9 cellular contexts compared by ENCODE assay signal in the genomic region with DNA sequence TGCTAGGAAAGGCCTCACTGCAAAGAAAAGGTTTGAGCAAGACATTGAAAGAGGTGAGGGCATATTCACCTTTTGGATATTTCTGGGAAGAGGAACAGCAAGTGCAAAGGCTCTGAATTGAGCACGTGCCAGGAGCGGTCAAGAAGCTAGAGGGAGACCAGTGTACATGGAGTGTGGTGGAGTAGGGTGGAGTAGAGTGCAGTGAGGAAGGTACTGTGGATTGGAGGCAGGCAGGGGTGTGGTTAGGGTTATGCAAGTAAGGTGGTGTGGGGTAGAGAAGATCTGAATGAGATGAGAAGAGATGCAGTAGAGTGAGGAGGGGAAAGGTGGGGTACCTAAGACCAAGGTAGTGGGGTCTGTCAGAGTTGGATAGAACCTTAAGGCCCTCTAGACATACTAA.
"Had no signal": no experiment of that assay in that cellular context is flagged by ENCODE, and none has a peak within 500 bp of the region (broad histone marks: within the 10 kb centered on the region; RNA-seq: fewer than 3 reads in every experiment).

No MANE protein-coding gene starts in this region.

- H3K4me3 Mint-ChIP-seq: HFFc6, IgD-negative memory B cell had no signal

- H3K4me1 Mint-ChIP-seq: IgD-negative memory B cell had no signal

- H3K27ac Mint-ChIP-seq: HFFc6 had no signal

- ATAC-seq: HCT116, HepG2 had no signal

- H3K27me3 Mint-ChIP-seq: IgD-negative memory B cell had no signal

- H3K36me3 ChIP-seq: HAP-1 had no signal

- H3K27ac ChIP-seq: GM23248, HL-60 had no signal

- H3K4me3 ChIP-seq: GM23248, HAP-1 had no signal

- H3K4me1 ChIP-seq: HAP-1 had no signal

- DNase-seq: GM23248, GOT3, HFFc6, KBM-7 had no signal

- H3K9me3 Mint-ChIP-seq: HFFc6 had no signal

- H3K9me3 ChIP-seq: HAP-1 had no signal

- H2AFZ ChIP-seq: GM23248 had no signal

- H3K9ac ChIP-seq: GM23248 had no signal
